ENCODE assay signal across 1 cellular context in genomic region chr10:61958311-61958710, GRCh38.
TF ChIP-seq lines count a peak whose summit lies in the region.

No MANE protein-coding gene starts in this region.

TF ChIP-seq in GM12878, 131 proteins besides CTCF, POLR2A, EP300 and RAD21 (continued from another document):
- TF ChIP-seq ZBTB33 (IDR thresholded peaks at IDR 0.05) = peak; percentile 43; the same call in 1 of the 2 replicates
